17 cellular contexts compared by ENCODE assay signal in the genomic region with DNA sequence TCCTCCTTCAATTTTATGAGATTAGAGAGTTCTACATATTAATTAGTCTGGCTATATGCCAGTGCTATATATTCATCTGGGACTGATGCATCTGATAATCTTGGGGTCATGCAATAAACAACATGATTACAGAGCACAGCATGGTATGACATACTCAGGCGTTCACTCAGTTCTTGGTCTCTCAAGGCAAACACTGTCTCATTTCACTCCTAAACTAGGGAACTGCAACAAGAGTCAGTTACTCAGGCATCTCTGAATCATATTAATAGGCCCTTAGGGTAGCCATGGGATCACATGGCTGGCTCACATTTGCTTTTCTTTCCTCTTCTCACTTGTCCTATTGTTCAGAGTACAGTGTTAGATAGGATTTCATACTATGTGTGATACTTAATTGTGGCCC.
DNase-seq lines count a peak whose midpoint lies in the region; ATAC-seq lines count a peak whose summit lies in the region.
"Had no signal": no experiment of that assay in that cellular context is flagged by ENCODE, and none has a peak within 500 bp of the region (broad histone marks: within the 10 kb centered on the region; RNA-seq: fewer than 3 reads in every experiment).

No MANE protein-coding gene starts in this region.

- no peak overlapping the region for H3K4me3 ChIP-seq in trophoblast cell (ENCODE audit: low read depth, low read length)
- H3K4me3 ChIP-seq: gastrocnemius medialis, right atrium auricular region, thoracic aorta had no signal

- H3K4me2 ChIP-seq in trophoblast cell (ENCODE audit: low read length) = no peak overlapping the region

- H3K36me3 ChIP-seq in trophoblast cell (ENCODE audit: control insufficient read depth in 1 of 2, insufficient read depth in 2 of 2, low read length in 2 of 2) = no peaks in the 10 kb centered on the region
- H3K36me3 ChIP-seq: gastrocnemius medialis, right atrium auricular region, thoracic aorta had no signal

- ATAC-seq in esophagus mucosa (peak; percentile 73), GM18517 (IDR thresholded peaks at IDR 0.05; ENCODE audit: unreplicated experiment) (no peak), HG02571 (IDR thresholded peaks at IDR 0.05; ENCODE audit: unreplicated experiment) (no peak), HG03565 (IDR thresholded peaks at IDR 0.05; ENCODE audit: unreplicated experiment) (no peak)
- ATAC-seq: gastrocnemius medialis, T-cell, WTC11 had no signal

- no peak overlapping the region for H2BK5ac ChIP-seq in trophoblast cell (ENCODE audit: low read depth, low read length, poor library complexity)

- H2AFZ ChIP-seq in trophoblast cell (ENCODE audit: insufficient read depth, low read length, poor library complexity) = no peak overlapping the region

- H2BK12ac ChIP-seq in trophoblast cell (ENCODE audit: low read length) = no peak overlapping the region

- H3K9me3 ChIP-seq in trophoblast cell (ENCODE audit: insufficient read depth, low read depth, low read length) = no peaks in the 10 kb centered on the region
- H3K9me3 ChIP-seq: gastrocnemius medialis, right atrium auricular region, thoracic aorta had no signal

- no peak overlapping the region for H4K12ac ChIP-seq in trophoblast cell (ENCODE audit: low read depth, low read length)

- no peak overlapping the region for H2AK5ac ChIP-seq in trophoblast cell (ENCODE audit: low read length)

- no peak overlapping the region for H3K18ac ChIP-seq in trophoblast cell (ENCODE audit: low read length)

- H3K4me1 ChIP-seq in trophoblast cell (ENCODE audit: control insufficient read depth in 1 of 2, insufficient read depth in 2 of 2, low read length in 2 of 2) = no peaks in the 10 kb centered on the region
- H3K4me1 ChIP-seq: gastrocnemius medialis had no signal

- H3K27me3 ChIP-seq in trophoblast cell (ENCODE audit: insufficient read depth, low read length) = no peaks in the 10 kb centered on the region
- H3K27me3 ChIP-seq: gastrocnemius medialis, right atrium auricular region had no signal

- H3K9ac ChIP-seq in trophoblast cell (ENCODE audit: low read length) = no peak overlapping the region

- no peak overlapping the region for H3K4ac ChIP-seq in trophoblast cell (ENCODE audit: low read depth, low read length)

- in situ Hi-C loops in ACHN (cut with HindIII; ENCODE audit: low pct_ligation_motif_present, low pct_unique_long_range_greater_than_20kb, low sequenced_read_pairs) = no loop called here

- no peak overlapping the region for H4K8ac ChIP-seq in trophoblast cell (ENCODE audit: low read depth, low read length)

- no CpG with 5 or more reads among the region's 1 CpG for WGBS in trophoblast cell (ENCODE audit: extremely low coverage, insufficient coverage, insufficient read length)

- H4K91ac ChIP-seq in trophoblast cell (ENCODE audit: low read depth, low read length) = no peak overlapping the region

- H3K79me2 ChIP-seq in trophoblast cell (ENCODE audit: control insufficient read depth, insufficient read depth, low read length, poor library complexity) = no peaks in the 10 kb centered on the region

- H2BK120ac ChIP-seq in trophoblast cell (ENCODE audit: insufficient read depth, low read length, poor library complexity) = no peak overlapping the region

- no peak overlapping the region for H3K27ac ChIP-seq in trophoblast cell (ENCODE audit: low read depth, low read length)
- H3K27ac ChIP-seq: gastrocnemius medialis, right atrium auricular region, thoracic aorta had no signal

- no peak overlapping the region for H3K23ac ChIP-seq in trophoblast cell (ENCODE audit: low read length)

- no peaks in the 10 kb centered on the region for H3K79me1 ChIP-seq in trophoblast cell (ENCODE audit: low read length)

- H3K14ac ChIP-seq in trophoblast cell (ENCODE audit: low read length) = no peak overlapping the region

- DNase-seq in EL (peak; percentile 45), RPMI7951 (ENCODE audit: low read depth) (peak; percentile 23), trophoblast cell (peak; percentile 2 to 11), ACHN (no peak)
- DNase-seq: activated naive CD4-positive, alpha-beta T cell treated with anti-CD3 and anti-CD28 coated beads for 36 hours; DND-41; gastrocnemius medialis; NCI-H774; stimulated activated CD4-positive, alpha-beta T cell treated with anti-CD3 and anti-CD28 coated beads, Interleukin-1b, Interleukin-23, amount 100 ng/mL, for 48 hours; T-cell had no signal
